ENCODE assay signal across 8 cellular contexts in genomic region chr19:1098177-1099051, GRCh38. TPM values are rescaled to one million over a fixed set of nuclear protein-coding genes. Genes with fewer than 3 reads are reported as not detected.
DNase-seq lines count a peak whose midpoint lies in the region; ATAC-seq and TF ChIP-seq lines count a peak whose summit lies in the region.

No MANE protein-coding gene starts in this region.

- H3K79me1 ChIP-seq in trophoblast cell (ENCODE audit: low read length), result peaks cover 31% of the 10 kb centered on the region

- H3K27me3 ChIP-seq in trophoblast cell (ENCODE audit: insufficient read depth, low read length), result no peaks in the 10 kb centered on the region

- H2BK5ac ChIP-seq in trophoblast cell (ENCODE audit: low read depth, low read length, poor library complexity), result no peak overlapping the region

- peak overlapping the region; percentile 64 for H4K8ac ChIP-seq in trophoblast cell (ENCODE audit: low read depth, low read length)

- H3K4ac ChIP-seq in trophoblast cell (ENCODE audit: low read depth, low read length), result no peak overlapping the region

- H3K4me1 Mint-ChIP-seq in Calu3 (ENCODE audit: low read depth, unreplicated experiment) (peaks cover 19% of the 10 kb centered on the region), glutamatergic neuron (ENCODE audit: low read depth, unreplicated experiment) (peaks cover 3% of the 10 kb centered on the region)

- H3K4me1 ChIP-seq in trophoblast cell (ENCODE audit: control insufficient read depth in 1 of 2, insufficient read depth in 2 of 2, low read length in 2 of 2), result peaks cover 36 to 41% of the 10 kb centered on the region in 2 experiments

- H3K14ac ChIP-seq in trophoblast cell (ENCODE audit: low read length), result peak overlapping the region; percentile 16

- H2AFZ ChIP-seq in trophoblast cell (ENCODE audit: insufficient read depth, low read length, poor library complexity), result no peak overlapping the region

- peak overlapping the region; percentile 77 for H3K27ac Mint-ChIP-seq in Calu3 (ENCODE audit: unreplicated experiment)
- no peak overlapping the region for H3K27ac Mint-ChIP-seq in glutamatergic neuron (ENCODE audit: unreplicated experiment)

- H3K9ac ChIP-seq in trophoblast cell (ENCODE audit: low read length), result no peak overlapping the region

- BruUV-seq in Calu3 (replicated peaks; lab: Mats Ljungman, UMichigan), result no TSS peak

- intact Hi-C loops in Calu3 (cut with micrococcal nuclease; ENCODE audit: unreplicated experiment), result no loop called here

- peaks cover 14% of the 10 kb centered on the region for H3K79me2 ChIP-seq in trophoblast cell (ENCODE audit: control insufficient read depth, insufficient read depth, low read length, poor library complexity)

- peaks cover 64% of the 10 kb centered on the region for H3K36me3 Mint-ChIP-seq in Calu3 (ENCODE audit: insufficient read depth, unreplicated experiment)
- H3K36me3 Mint-ChIP-seq in glutamatergic neuron (ENCODE audit: unreplicated experiment), result no peaks in the 10 kb centered on the region

- no peak overlapping the region for H3K18ac ChIP-seq in trophoblast cell (ENCODE audit: low read length)

- H3K4me2 ChIP-seq in trophoblast cell (ENCODE audit: low read length), result no peak overlapping the region

- peak overlapping the region; percentile 22 for H4K91ac ChIP-seq in trophoblast cell (ENCODE audit: low read depth, low read length)

- H2BK120ac ChIP-seq in trophoblast cell (ENCODE audit: insufficient read depth, low read length, poor library complexity), result peak overlapping the region; percentile 39

- H3K4me3 ChIP-seq in trophoblast cell (ENCODE audit: low read depth, low read length), result peak overlapping the region; percentile 1

- ATAC-seq in GM21360 (IDR thresholded peaks at IDR 0.05; ENCODE audit: unreplicated experiment), result no peak

- H3K4me3 Mint-ChIP-seq in Calu3 (ENCODE audit: low read depth, unreplicated experiment) (no peak overlapping the region), glutamatergic neuron (ENCODE audit: unreplicated experiment) (no peak overlapping the region)

- no CpG with 5 or more reads among the region's 15 CpGs for WGBS in trophoblast cell (ENCODE audit: extremely low coverage, insufficient coverage, insufficient read length)

- H2BK12ac ChIP-seq in trophoblast cell (ENCODE audit: low read length), result peak overlapping the region; percentile 25

- H3K27ac ChIP-seq in epithelial cell of prostate, result peak overlapping the region; percentile 76
- H3K27ac ChIP-seq in trophoblast cell (ENCODE audit: low read depth, low read length), result peak overlapping the region; percentile 16

- H2AK5ac ChIP-seq in trophoblast cell (ENCODE audit: low read length), result peak overlapping the region; percentile 38

- H3K36me3 ChIP-seq in trophoblast cell (ENCODE audit: control insufficient read depth in 1 of 2, insufficient read depth in 2 of 2, low read length in 2 of 2), result peaks cover 7% of the 10 kb centered on the region in 2 experiments

- H3K27me3 Mint-ChIP-seq in Calu3 (ENCODE audit: unreplicated experiment) (no peaks in the 10 kb centered on the region), glutamatergic neuron (ENCODE audit: unreplicated experiment) (peaks cover 7% of the 10 kb centered on the region)

- H3K9me3 Mint-ChIP-seq in Calu3 (ENCODE audit: low read depth, unreplicated experiment), result no peaks in the 10 kb centered on the region
- H3K9me3 Mint-ChIP-seq in glutamatergic neuron (ENCODE audit: unreplicated experiment), result peaks cover 12% of the 10 kb centered on the region

- peak overlapping the region; percentile 6 for H4K12ac ChIP-seq in trophoblast cell (ENCODE audit: low read depth, low read length)

- no peaks in the 10 kb centered on the region for H3K9me3 ChIP-seq in trophoblast cell (ENCODE audit: insufficient read depth, low read depth, low read length)

- CTCF ChIA-PET in Calu3 (lab: Charles Lee), result no interaction called here

- TF ChIP-seq CTCF in Calu3 (IDR thresholded peaks at IDR 0.05; ENCODE audit: unreplicated experiment), result no peak
- no peak for TF ChIP-seq CTCF in glutamatergic neuron (IDR thresholded peaks at IDR 0.05; ENCODE audit: partially characterized antibody, unreplicated experiment)

- H3K23ac ChIP-seq in trophoblast cell (ENCODE audit: low read length), result no peak overlapping the region

- DNase-seq in Calu3 (no peak), NCI-H2196 (lab: John Stamatoyannopoulos, UW; ENCODE audit: unreplicated experiment) (peak; percentile 66), epithelial cell of prostate (ENCODE audit: low read depth, low spot score) (no peak), trophoblast cell (peak; percentile 63 to 70), glutamatergic neuron (no peak), NCI-H526 treated with DMSO at 0.1 percent for 48 hours (lab: John Stamatoyannopoulos, UW) (no peak), NCI-H2107 (lab: John Stamatoyannopoulos, UW) (no peak)

RNA-seq across cellular contexts. Expression of gene POLR2E, which starts 3.2 kb away (rescaled TPM):
- total RNA-seq in Calu3 (2022), result 141 and 144 TPM in 2 replicates
- polyA plus RNA-seq in trophoblast cell (2013), result 192 and 197 TPM in 2 replicates
- 140 TPM for total RNA-seq in glutamatergic neuron (ENCODE audit: unreplicated experiment)

RNA-seq across cellular contexts. Expression of gene GPX4, which starts 5.4 kb away (rescaled TPM):
- 246 and 251 TPM in 2 replicates for total RNA-seq in Calu3 (2022)
- polyA plus RNA-seq in trophoblast cell (2013), result 795 and 804 TPM in 2 replicates
- 210 TPM for total RNA-seq in glutamatergic neuron (ENCODE audit: unreplicated experiment)

RNA-seq across cellular contexts. Expression of gene ARHGAP45, which starts 31.4 kb away (rescaled TPM):
- total RNA-seq in Calu3 (2022) (10.4 and 12.0 TPM in 2 replicates), glutamatergic neuron (ENCODE audit: unreplicated experiment) (1.7 TPM)
- polyA plus RNA-seq in trophoblast cell (2013), result 13.6 and 14.5 TPM in 2 replicates

RNA-seq across cellular contexts. Expression of gene ABCA7, which starts 58.5 kb away (rescaled TPM):
- 22.7 and 24.3 TPM in 2 replicates for total RNA-seq in Calu3 (2022)
- polyA plus RNA-seq in trophoblast cell (2013), result 26.8 and 27.6 TPM in 2 replicates
- total RNA-seq in glutamatergic neuron (ENCODE audit: unreplicated experiment), result 110 TPM

Comparison
In these comparisons a context has a peak if more than half of its experiments do, and no peak if none do; other contexts are left out.
1. DNase-seq: peak in NCI-H2196 (single experiment) and trophoblast cell (2 of 2); none in Calu3 (single experiment), epithelial cell of prostate (single experiment), glutamatergic neuron (single experiment), NCI-H526 treated with DMSO at 0.1 percent for 48 hours (single experiment) and NCI-H2107 (single experiment).